In genomic region chr22:37607912-37608476, GRCh38 we compare ENCODE assay signal across 8 cellular contexts. TPM values are rescaled to one million over a fixed set of nuclear protein-coding genes. Genes with fewer than 3 reads are reported as not detected.
DNase-seq lines count a peak whose midpoint lies in the region; ATAC-seq and TF ChIP-seq lines count a peak whose summit lies in the region.

No MANE protein-coding gene starts in this region.

- POLR2A ChIA-PET in WTC11 (lab: Charles Lee) = interaction anchor here (0.6 to 3.1 kb wide), 14 partner anchors 16 to 210 kb away, joined by 3 to 19 read pairs (median 5); partner anchors contain the start of genes NOL12, PDXP and TRIOBP

- no peaks in the 10 kb centered on the region for H3K9me3 Mint-ChIP-seq in WTC11

- H3K4me3 ChIP-seq in heart right ventricle (peak overlapping the region; percentile 61 to 97 (median 84)), left ventricle myocardium inferior (peak overlapping the region; percentile 92), skeletal muscle satellite cell (ENCODE audit: low read length) (peak overlapping the region; percentile 82)

- H3K9ac ChIP-seq in skeletal muscle satellite cell (ENCODE audit: low read depth, low read length) = peak overlapping the region; percentile 87

- TF ChIP-seq CTCF in heart right ventricle (IDR thresholded peaks at IDR 0.05) = no peak
- no peak for TF ChIP-seq CTCF in WTC11 (IDR thresholded peaks at IDR 0.05)
- no peak for TF ChIP-seq CTCF in left ventricle myocardium inferior (IDR thresholded peaks at IDR 0.05; ENCODE audit: borderline replicate concordance)

- ATAC-seq in heart right ventricle (peak in 4 of 8 donors; percentile 0 to 3 (median 1)), Right ventricle myocardium superior (ENCODE audit: poor library complexity) (no peak), WTC11 (no peak)

- H3K27me3 Mint-ChIP-seq in WTC11 (ENCODE audit: low read depth) = no peaks in the 10 kb centered on the region

- H3K36me3 ChIP-seq in heart right ventricle (no peaks in the 10 kb centered on the region), left ventricle myocardium inferior (no peaks in the 10 kb centered on the region), skeletal muscle satellite cell (ENCODE audit: insufficient read depth, low read length) (peaks cover 4% of the 10 kb centered on the region)

- no peaks in the 10 kb centered on the region for H3K36me3 Mint-ChIP-seq in WTC11

- H3K4me2 ChIP-seq in skeletal muscle satellite cell (ENCODE audit: low read length) = peak overlapping the region; percentile 79

- intact Hi-C loops in heart right ventricle (cut with DNase I) = no loop called here
- intact Hi-C loops in Right ventricle myocardium superior (cut with DNase I) = no loop called here
- intact Hi-C loops in left ventricle myocardium inferior (cut with micrococcal nuclease) = no loop called here

- peak overlapping the region; percentile 73 for H3K4me3 Mint-ChIP-seq in WTC11

- H3K27ac ChIP-seq in heart right ventricle (peak overlapping the region; percentile 76 to 98 (median 95)), left ventricle myocardium inferior (replicated peaks) (peak overlapping the region; percentile 98)

- DNase-seq in heart right ventricle (no peak), Right ventricle myocardium superior (no peak), WTC11 (ENCODE audit: low spot score) (no peak), left ventricle myocardium inferior (no peak), DMS53 treated with DMSO at 0.1 percent for 48 hours (lab: John Stamatoyannopoulos, UW; ENCODE audit: unreplicated experiment) (no peak), dermis blood vessel endothelial cell (no peak), UCSD-AML1 (lab: John Stamatoyannopoulos, UW; ENCODE audit: unreplicated experiment) (no peak)

- H3K4me1 ChIP-seq in heart right ventricle = peaks cover 7 to 44% (median 36%) of the 10 kb centered on the region in 9 donors
- H3K4me1 ChIP-seq in left ventricle myocardium inferior = peaks cover 46% of the 10 kb centered on the region
- peaks cover 20% of the 10 kb centered on the region for H3K4me1 ChIP-seq in skeletal muscle satellite cell (ENCODE audit: control insufficient read depth, insufficient read depth, low read length)

- H3K9me3 ChIP-seq in heart right ventricle (no peaks in the 10 kb centered on the region), left ventricle myocardium inferior (replicated peaks) (no peaks in the 10 kb centered on the region), skeletal muscle satellite cell (replicated peaks; ENCODE audit: low read length) (no peaks in the 10 kb centered on the region)

- peak overlapping the region; percentile 98 for H3K27ac Mint-ChIP-seq in WTC11

- peaks cover 0 to 1% (median 0%) of the 10 kb centered on the region in 7 donors for H3K27me3 ChIP-seq in heart right ventricle
- H3K27me3 ChIP-seq in left ventricle myocardium inferior (ENCODE audit: low read depth) = peaks cover 3% of the 10 kb centered on the region
- H3K27me3 ChIP-seq in skeletal muscle satellite cell (ENCODE audit: control insufficient read depth, insufficient read depth, low read length) = peaks cover 13% of the 10 kb centered on the region

- H3K4me1 Mint-ChIP-seq in WTC11 = peaks cover 18% of the 10 kb centered on the region

- CTCF ChIA-PET in WTC11 (lab: Charles Lee) = interaction anchor here (0.6 to 4.6 kb wide), 35 partner anchors 12 to 490 kb away, joined by 3 to 99 read pairs (median 6); partner anchors contain the start of genes LGALS1, LGALS2, MFNG and NOL12

- WGBS in heart right ventricle, 2 donors = 2 to 4% methylated on average over 19 of the region's 19 CpGs

TF ChIP-seq in WTC11, 78 proteins besides CTCF, POLR2A, EP300 and RAD21:
- TF ChIP-seq ATF2 (CRISPR knock-in tag; IDR thresholded peaks at IDR 0.05; ENCODE audit: borderline replicate concordance, low read depth) (no peak), ATF1 (CRISPR knock-in tag; IDR thresholded peaks at IDR 0.05) (no peak), ZNF281 (CRISPR knock-in tag; IDR thresholded peaks at IDR 0.05) (no peak)

RNA-seq across cellular contexts. Expression of gene GGA1, which starts 0.6 kb away (rescaled TPM):
- total RNA-seq in heart right ventricle (10 to 100 TPM; 22.9 to 32.6 (median 25.4) TPM), Right ventricle myocardium superior (22.3 TPM), WTC11 (2021) (59.5 to 66.3 TPM (median 61.6 TPM) in 3 replicates), left ventricle myocardium inferior (27.5 TPM), dermis blood vessel endothelial cell (48.3 and 55.3 TPM in 2 replicates)
- 10 to 100 TPM; 31.0 to 39.7 TPM for polyA plus RNA-seq in heart right ventricle
- 29.7 and 46.4 TPM in 2 replicates for total RNA-seq in skeletal muscle satellite cell (2012; rRNA removed)

RNA-seq across cellular contexts. Expression of gene LGALS2, which starts 28.1 kb away (rescaled TPM):
- 1 to 10 TPM in 1 of 10 donors, under 1 TPM in 2, not detected in 7; 0.53 to 6.5 (median 0.61) TPM for total RNA-seq in heart right ventricle
- not detected for polyA plus RNA-seq in heart right ventricle
- total RNA-seq in Right ventricle myocardium superior = not detected
- 0.33 TPM in 1 of 3 replicates, not detected in the others for total RNA-seq in WTC11 (2021)
- total RNA-seq in left ventricle myocardium inferior = not detected
- total RNA-seq in skeletal muscle satellite cell (2012; rRNA removed) = not detected in 2 replicates
- not detected in 2 replicates for total RNA-seq in dermis blood vessel endothelial cell

RNA-seq across cellular contexts. Expression of gene SH3BP1, which starts 31.5 kb away (rescaled TPM):
- total RNA-seq in heart right ventricle (1 to 10 TPM in 8 of 10 donors, under 1 TPM in 2; 0.50 to 9.3 (median 2.7) TPM), Right ventricle myocardium superior (1.9 TPM), WTC11 (2021) (35.4 to 39.4 TPM (median 36.6 TPM) in 3 replicates), left ventricle myocardium inferior (2.5 TPM), dermis blood vessel endothelial cell (0.85 and 2.7 TPM in 2 replicates)
- 1 to 10 TPM; 1.4 to 1.5 TPM for polyA plus RNA-seq in heart right ventricle
- 10.5 and 13.4 TPM in 2 replicates for total RNA-seq in skeletal muscle satellite cell (2012; rRNA removed)

RNA-seq across cellular contexts. Expression of gene CDC42EP1, which starts 47.7 kb away (rescaled TPM):
- total RNA-seq in heart right ventricle (10 to 100 TPM; 10.6 to 48.3 (median 16.2) TPM), Right ventricle myocardium superior (15.4 TPM), WTC11 (2021) (9.6 to 12.7 TPM (median 10.4 TPM) in 3 replicates), left ventricle myocardium inferior (17.7 TPM), dermis blood vessel endothelial cell (22.6 and 25.8 TPM in 2 replicates)
- polyA plus RNA-seq in heart right ventricle = 10 to 100 TPM; 12.6 to 19.7 TPM
- 23.8 and 28.0 TPM in 2 replicates for total RNA-seq in skeletal muscle satellite cell (2012; rRNA removed)

RNA-seq across cellular contexts. Expression of gene PDXP, which starts 50.5 kb away (rescaled TPM):
- 10 to 100 TPM; 16.6 to 29.9 (median 21.2) TPM for total RNA-seq in heart right ventricle
- polyA plus RNA-seq in heart right ventricle = 10 to 100 TPM in 1 of 2 donors, 1 to 10 TPM in 1; 5.3 to 26.9 TPM
- 17.6 TPM for total RNA-seq in Right ventricle myocardium superior
- 36.1 to 42.5 TPM (median 42.3 TPM) in 3 replicates for total RNA-seq in WTC11 (2021)
- 23.9 TPM for total RNA-seq in left ventricle myocardium inferior
- 10.1 and 17.3 TPM in 2 replicates for total RNA-seq in skeletal muscle satellite cell (2012; rRNA removed)
- 9.0 and 13.3 TPM in 2 replicates for total RNA-seq in dermis blood vessel endothelial cell
